8 cellular contexts compared by ENCODE assay signal in genomic region chr4:76948441-76949292, GRCh38. TPM values are rescaled to one million over a fixed set of nuclear protein-coding genes. Genes with fewer than 3 reads are reported as not detected.
DNase-seq lines count a peak whose midpoint lies in the region; ATAC-seq and TF ChIP-seq lines count a peak whose summit lies in the region.

No MANE protein-coding gene starts in this region.

- whole genome bisulfite sequencing in hepatocyte (ENCODE audit: low lambda C conversion rate, missing lambda C conversion rate) = 1% methylated on average over 59 of the region's 63 CpGs

- H3K4me2 ChIP-seq in hepatocyte = peak overlapping the region; percentile 92

- peak overlapping the region; percentile 72 for H2AFZ ChIP-seq in hepatocyte

- no peaks in the 10 kb centered on the region for H3K36me3 ChIP-seq in H7 (replicated peaks; ENCODE audit: control insufficient read depth, insufficient read depth, low read length)
- H3K36me3 ChIP-seq in MG63 = peaks cover 6% of the 10 kb centered on the region
- no peaks in the 10 kb centered on the region for H3K36me3 ChIP-seq in hepatocyte (replicated peaks; ENCODE audit: insufficient read depth, low read depth)

- H3K79me2 ChIP-seq in hepatocyte = peaks cover 64% of the 10 kb centered on the region

- DNase-seq in GM04503 (ENCODE audit: low read depth) (peak; percentile 45), H7 (peak; percentile 82), MG63 (peak; percentile 65), T-helper 22 cell (ENCODE audit: low read depth) (peak; percentile 67), anterior cingulate cortex (lab: John Stamatoyannopoulos, UW) (peak in 56 of 58 donors; percentile 32 to 86 (median 71)), hepatocyte (ENCODE audit: low spot score) (peak; percentile 86), sciatic nerve (ENCODE audit: low spot score) (peak; percentile 78), NCI-H2081 treated with DMSO at 0.1 percent for 48 hours (lab: John Stamatoyannopoulos, UW) (no peak)

- peaks cover 23% of the 10 kb centered on the region for H3K4me1 ChIP-seq in hepatocyte (ENCODE audit: insufficient read depth)

- intact Hi-C loops in sciatic nerve (cut with DNase I) = no loop called here

- H3K4me3 ChIP-seq in H7 (ENCODE audit: insufficient read depth, low read depth, low read length) = peak overlapping the region; percentile 99
- peak overlapping the region; percentile 77 for H3K4me3 ChIP-seq in MG63
- H3K4me3 ChIP-seq in hepatocyte = peak overlapping the region; percentile 82

- peaks cover 14% of the 10 kb centered on the region for H4K20me1 ChIP-seq in hepatocyte (ENCODE audit: insufficient read depth, poor library complexity, severe bottlenecking)

- H3K27ac ChIP-seq in hepatocyte = peak overlapping the region; percentile 96

- peaks cover 12% of the 10 kb centered on the region for H3K27me3 ChIP-seq in H7 (ENCODE audit: control insufficient read depth, insufficient read depth, low read length)
- H3K27me3 ChIP-seq in MG63 = no peaks in the 10 kb centered on the region
- H3K27me3 ChIP-seq in hepatocyte = no peaks in the 10 kb centered on the region

- no peaks in the 10 kb centered on the region for H3K9me3 ChIP-seq in MG63
- H3K9me3 ChIP-seq in hepatocyte (ENCODE audit: low read depth) = no peaks in the 10 kb centered on the region

- H3K9me2 ChIP-seq in hepatocyte (replicated peaks; ENCODE audit: insufficient read depth) = no peaks in the 10 kb centered on the region

- TF ChIP-seq CTCF in hepatocyte (IDR thresholded peaks at IDR 0.05; ENCODE audit: poor library complexity) = peak; percentile 33

- ATAC-seq in sciatic nerve = peak; percentile 48

RNA-seq across cellular contexts. Expression of gene SEPTIN11, which starts 0.9 kb away (rescaled TPM):
- 63.1 and 64.7 TPM in 2 replicates for total RNA-seq in H7 (2014; rRNA removed; shearing (Covaris generic))
- 20.5 and 23.0 TPM in 2 replicates for total RNA-seq in MG63 (2014; rRNA removed; shearing (Covaris generic); ENCODE audit: low replicate concordance)
- 140 and 146 TPM in 2 replicates for total RNA-seq in hepatocyte
- polyA plus RNA-seq in hepatocyte = 68.3 and 74.7 TPM in 2 replicates
- total RNA-seq in sciatic nerve = 126 TPM

RNA-seq across cellular contexts. Expression of gene SOWAHB, which starts 50.7 kb away (rescaled TPM):
- total RNA-seq in H7 (2014; rRNA removed; shearing (Covaris generic)) = 0.10 and 0.41 TPM in 2 replicates
- not detected in 2 replicates for total RNA-seq in MG63 (2014; rRNA removed; shearing (Covaris generic); ENCODE audit: low replicate concordance)
- total RNA-seq in hepatocyte (16.2 and 18.9 TPM in 2 replicates), sciatic nerve (not detected)
- polyA plus RNA-seq in hepatocyte = 5.7 and 8.7 TPM in 2 replicates

Comparison
In these comparisons a context has a peak if more than half of its experiments do, and no peak if none do; other contexts are left out.
1. RNA of gene SOWAHB, which starts 50.7 kb away (total RNA-seq): 16.2 to 18.9 TPM in hepatocyte; 0.10 to 0.41 TPM in H7, not detected in MG63 and not detected in sciatic nerve (single experiment); every median in the first group is over 10 times any median in the second.
2. Peak in every context shown above with its lines, with median percentiles within 50 percentile points of each other: H3K4me3 ChIP-seq.